8 cellular contexts compared by ENCODE assay signal in the genomic region with DNA sequence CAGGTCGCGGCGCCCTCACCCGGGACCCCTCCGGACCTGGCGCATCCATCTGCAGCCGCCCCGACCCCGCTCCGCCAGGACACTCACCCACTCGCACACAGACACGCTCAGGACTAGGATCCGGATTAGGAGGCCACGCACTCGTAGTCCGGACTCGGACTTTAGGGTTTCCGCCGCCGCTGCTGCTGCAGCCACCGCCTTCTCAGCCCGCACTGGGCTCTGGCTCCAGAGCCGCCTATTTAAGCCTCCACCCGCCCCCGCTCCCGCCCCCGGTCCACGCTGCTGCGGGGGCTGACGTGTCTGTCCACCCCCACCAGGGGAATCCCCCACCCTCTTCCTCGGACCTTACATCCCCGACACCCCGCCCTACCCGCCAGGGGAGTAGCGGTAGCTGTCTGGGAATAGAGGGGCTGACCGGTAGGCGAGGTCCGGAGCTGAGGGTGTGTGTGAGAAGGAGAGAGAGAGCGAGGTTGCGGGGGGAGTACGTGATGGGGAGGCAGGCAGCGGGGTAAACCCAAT. TPM values are rescaled to one million over a fixed set of nuclear protein-coding genes. Genes with fewer than 3 reads are reported as not detected.
A peak's percentile ranks its signal among the peaks of the same experiment; 100 is the strongest.
DNase-seq lines count a peak whose midpoint lies in the region; ATAC-seq and TF ChIP-seq lines count a peak whose summit lies in the region.

A gene with protein sequence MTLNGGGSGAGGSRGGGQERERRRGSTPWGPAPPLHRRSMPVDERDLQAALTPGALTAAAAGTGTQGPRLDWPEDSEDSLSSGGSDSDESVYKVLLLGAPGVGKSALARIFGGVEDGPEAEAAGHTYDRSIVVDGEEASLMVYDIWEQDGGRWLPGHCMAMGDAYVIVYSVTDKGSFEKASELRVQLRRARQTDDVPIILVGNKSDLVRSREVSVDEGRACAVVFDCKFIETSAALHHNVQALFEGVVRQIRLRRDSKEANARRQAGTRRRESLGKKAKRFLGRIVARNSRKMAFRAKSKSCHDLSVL (minus strand): TSS at position 214 of the 519 bp plus-strand sequence. CDS start 356 bp downstream, outside the sequence.

- H3K9me3 ChIP-seq in lower lobe of right lung = no peaks in the 10 kb centered on the region
- no peaks in the 10 kb centered on the region for H3K9me3 ChIP-seq in upper lobe of left lung

- H3K27me3 ChIP-seq in lower lobe of right lung (ENCODE audit: low read depth) (peaks cover 13% of the 10 kb centered on the region), upper lobe of left lung (peaks cover 0 to 16% (median 10%) of the 10 kb centered on the region in 4 donors)

- ATAC-seq in HG02970 (IDR thresholded peaks at IDR 0.05; ENCODE audit: low FRiP score, unreplicated experiment) (peak; percentile 34), lower lobe of right lung (peak; percentile 48 to 61), upper lobe of left lung (ENCODE audit: low FRiP score in 2 of 2) (peak; percentile 1 to 67), GM21717 (IDR thresholded peaks at IDR 0.05; ENCODE audit: unreplicated experiment) (no peak)

- no peak for TF ChIP-seq CTCF in lower lobe of right lung (IDR thresholded peaks at IDR 0.05)
- no peak for TF ChIP-seq CTCF in upper lobe of left lung (IDR thresholded peaks at IDR 0.05)

- H3K4me3 ChIP-seq in lower lobe of right lung = peak within 1 kb of the TSS; percentile 65
- peak within 1 kb of the TSS; percentile 4 to 68 (median 54) for H3K4me3 ChIP-seq in upper lobe of left lung

- 9 to 11% methylated on average over 11 to 33 of the region's 42 CpGs for WGBS in upper lobe of left lung, 2 donors

- H3K4me1 ChIP-seq in lower lobe of right lung (peaks cover 55% of the 10 kb centered on the region), upper lobe of left lung (peaks cover 40 to 55% (median 42%) of the 10 kb centered on the region in 4 donors)

- intact Hi-C loops in lower lobe of right lung (cut with DNase I) = no loop called here

- H3K36me3 ChIP-seq in lower lobe of right lung (peaks cover 9% of the 10 kb centered on the region), upper lobe of left lung (peaks cover 0 to 8% (median 4%) of the 10 kb centered on the region in 4 donors)

- no peak for TF ChIP-seq EP300 in upper lobe of left lung (IDR thresholded peaks at IDR 0.05)

- H3K27ac ChIP-seq in lower lobe of right lung (peak within 1 kb of the TSS; percentile 79), upper lobe of left lung (peak within 1 kb of the TSS; percentile 71 to 84 (median 78))

- TF ChIP-seq POLR2A in upper lobe of left lung (IDR thresholded peaks at IDR 0.05) = peak in 2 of 4 donors; percentile 49 to 54

- DNase-seq in C1 segment of cervical spinal cord (lab: John Stamatoyannopoulos, UW) = peak in 8 of 14 donors; percentile 9 to 61 (median 26)
- peak; percentile 61 for DNase-seq in cerebellum (ENCODE audit: low spot score)
- peak; percentile 63 for DNase-seq in lower lobe of right lung
- DNase-seq in upper lobe of left lung = peak; percentile 58 to 90
- no peak for DNase-seq in kidney glomerular epithelial cell (lab: John Stamatoyannopoulos, UW)
- no peak for DNase-seq in stimulated activated CD4-positive, alpha-beta T cell treated with anti-CD3 and anti-CD28 coated beads, Interleukin-15, amount 100 ng/mL, for 24 hours

RNA-seq across cellular contexts. Expression of the gene that starts here (rescaled TPM):
- total RNA-seq in cerebellum = 1.1 TPM
- total RNA-seq in lower lobe of right lung = 11.8 TPM
- total RNA-seq in upper lobe of left lung = 10 to 100 TPM; 13.8 to 50.3 (median 47.0) TPM

Comparison
In these comparisons a context has a peak if more than half of its experiments do, and no peak if none do; other contexts are left out.
1. DNase-seq: peak in C1 segment of cervical spinal cord (8 of 14), cerebellum (single experiment), lower lobe of right lung (single experiment) and upper lobe of left lung (2 of 2); none in kidney glomerular epithelial cell (single experiment) and stimulated activated CD4-positive, alpha-beta T cell treated with anti-CD3 and anti-CD28 coated beads, Interleukin-15, amount 100 ng/mL, for 24 hours (single experiment).